Comparison of ENCODE assay signal across 8 cellular contexts in the genomic region with DNA sequence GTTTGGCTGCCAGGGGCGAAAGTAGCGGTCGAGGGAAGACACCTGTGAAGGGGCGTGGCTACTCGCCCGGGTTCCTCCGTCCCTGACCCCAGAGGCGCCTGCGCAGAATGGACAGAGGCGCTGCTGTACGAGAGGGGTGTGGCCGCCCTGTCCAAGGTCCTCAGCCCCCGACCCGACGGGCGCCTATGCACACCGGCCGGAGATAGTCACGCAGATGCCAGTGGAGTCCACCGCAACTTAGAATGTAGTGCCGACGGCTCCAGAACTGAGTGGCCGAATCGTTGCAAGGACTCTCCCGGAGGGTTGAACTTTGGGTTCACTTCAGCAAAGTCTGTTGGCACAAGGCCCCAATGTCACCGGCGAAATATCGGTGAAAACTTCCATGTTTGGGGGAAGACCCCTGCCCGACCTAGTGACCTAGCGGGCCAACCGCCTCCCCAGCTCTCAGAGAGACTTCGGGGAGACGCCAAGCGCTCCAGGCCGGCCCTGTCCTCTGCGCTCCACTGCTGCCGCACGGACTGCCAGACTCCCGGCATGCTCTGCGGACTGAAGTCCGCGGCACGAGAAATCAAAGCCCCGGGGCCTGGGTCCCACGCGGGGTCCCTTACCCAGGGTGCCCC. TPM values are rescaled to one million over a fixed set of nuclear protein-coding genes. Genes with fewer than 3 reads are reported as not detected.
DNase-seq lines count a peak whose midpoint lies in the region; ATAC-seq and TF ChIP-seq lines count a peak whose summit lies in the region.

No MANE protein-coding gene starts in this region.

- no peaks in the 10 kb centered on the region for H3K79me2 ChIP-seq in DND-41 (ENCODE audit: insufficient read depth, low read length)
- H3K79me2 ChIP-seq in Loucy (ENCODE audit: insufficient read depth, low read length), result no peaks in the 10 kb centered on the region

- H3K36me3 ChIP-seq in DND-41 (ENCODE audit: insufficient read depth, low read length), result no peaks in the 10 kb centered on the region
- H3K36me3 ChIP-seq in H7 (replicated peaks; ENCODE audit: control insufficient read depth, insufficient read depth, low read length), result no peaks in the 10 kb centered on the region
- no peaks in the 10 kb centered on the region for H3K36me3 ChIP-seq in Loucy (ENCODE audit: insufficient read depth, low read length)

- H2AFZ ChIP-seq in DND-41 (ENCODE audit: low read depth, low read length) (peak overlapping the region; percentile 70), Loucy (ENCODE audit: low read length) (peak overlapping the region; percentile 90)

- H3K4me1 ChIP-seq in DND-41 (ENCODE audit: insufficient read depth, low read length) (peaks cover 37% of the 10 kb centered on the region), Loucy (ENCODE audit: insufficient read depth, low read length, poor library complexity, severe bottlenecking) (peaks cover 20% of the 10 kb centered on the region)

- H3F3A ChIP-seq in Loucy (ENCODE audit: low read depth), result no peaks in the 10 kb centered on the region

- peaks cover 3% of the 10 kb centered on the region for H3K27me3 Mint-ChIP-seq in type B pancreatic cell

- H3K4me3 Mint-ChIP-seq in type B pancreatic cell, result peak overlapping the region; percentile 94

- H3K4me3 ChIP-seq in DND-41 (ENCODE audit: low read depth in 1 of 2, low read length in 2 of 2) (peak overlapping the region; percentile 32 to 63; a peak in 3 of 4 replicates), H7 (ENCODE audit: insufficient read depth, low read depth, low read length) (peak overlapping the region; percentile 82), Loucy (ENCODE audit: low read length, poor library complexity, severe bottlenecking) (peak overlapping the region; percentile 95)

- H3K27me3 ChIP-seq in DND-41 (ENCODE audit: insufficient read depth, low read length, poor library complexity) (peaks cover 45% of the 10 kb centered on the region), H7 (ENCODE audit: control insufficient read depth, insufficient read depth, low read length) (no peaks in the 10 kb centered on the region), Loucy (ENCODE audit: insufficient read depth, low read length, poor library complexity, severe bottlenecking) (no peaks in the 10 kb centered on the region)

- H3K36me3 Mint-ChIP-seq in type B pancreatic cell, result no peaks in the 10 kb centered on the region

- ATAC-seq in DND-41 (ENCODE audit: insufficient read depth, low read depth) (peak; percentile 41), left cardiac atrium (peak; percentile 84 to 88)

- H3K9me3 ChIP-seq in DND-41 (ENCODE audit: insufficient read depth, low read length, severe bottlenecking) (no peaks in the 10 kb centered on the region), Loucy (ENCODE audit: insufficient read depth, low read depth, low read length) (no peaks in the 10 kb centered on the region)

- TF ChIP-seq CTCF in DND-41 (IDR thresholded peaks at IDR 0.05; ENCODE audit: borderline replicate concordance, extremely low read depth, low read length, poor library complexity, severe bottlenecking) (no peak), Loucy (conservative IDR thresholded peaks at IDR 0.05; ENCODE audit: low read length) (no peak), type B pancreatic cell (conservative IDR thresholded peaks at IDR 0.05) (no peak)

- H3K4me2 ChIP-seq in DND-41 (ENCODE audit: insufficient read depth, low read length) (peak overlapping the region; percentile 86), Loucy (ENCODE audit: low read depth, low read length, poor library complexity, severe bottlenecking) (peak overlapping the region; percentile 93)

- H3K27ac ChIP-seq in DND-41 (ENCODE audit: low read length), result no peak overlapping the region

- DNase-seq in DND-41 (peak; percentile 51), H7 (peak; percentile 88), SK-N-DZ (ENCODE audit: low spot score) (peak; percentile 94), left cardiac atrium (peak; percentile 88), posterior cingulate gyrus (peak; percentile 62 to 95 (median 72)), type B pancreatic cell (ENCODE audit: extremely low spot score, unreplicated experiment) (peak; percentile 89)
- peak; percentile 60 for DNase-seq in activated naive CD8-positive, alpha-beta T cell treated with anti-CD3 and anti-CD28 coated beads, Interleukin-2, amount 50 U/mL, for 16 hours (ENCODE audit: low read depth, low spot score)

- intact Hi-C loops in left cardiac atrium (cut with DNase I), result loop anchor here in 1 of 2 donors (10.0 kb wide), 1 partner anchor 127 kb away; a partner anchor contains a TSS
- intact Hi-C loops in posterior cingulate gyrus (cut with DNase I), result loop anchor here (10.0 kb wide), 1 partner anchor 53 kb away; no protein-coding TSS in a partner anchor

- peaks cover 3% of the 10 kb centered on the region for H3K4me1 Mint-ChIP-seq in type B pancreatic cell (ENCODE audit: unreplicated experiment)

- H3K9me2 ChIP-seq in Loucy (replicated peaks; ENCODE audit: low read depth, low read length), result no peaks in the 10 kb centered on the region

- H3K9me3 Mint-ChIP-seq in type B pancreatic cell, result no peaks in the 10 kb centered on the region

- no peaks in the 10 kb centered on the region for H4K20me1 ChIP-seq in DND-41 (ENCODE audit: insufficient read depth, low read length)
- no peaks in the 10 kb centered on the region for H4K20me1 ChIP-seq in Loucy (ENCODE audit: insufficient read depth, low read length, poor library complexity, severe bottlenecking)

- peak overlapping the region; percentile 99 for H3K27ac Mint-ChIP-seq in type B pancreatic cell

- H3K9ac ChIP-seq in DND-41 (ENCODE audit: low read depth, low read length) (peak overlapping the region; percentile 37), Loucy (ENCODE audit: low read depth, low read length, poor library complexity, severe bottlenecking) (peak overlapping the region; percentile 77)

RNA-seq across cellular contexts. Expression of a gene that starts 0.5 kb away (rescaled TPM):
- total RNA-seq in H7 (2014; rRNA removed; shearing (Covaris generic)), result not detected in 2 replicates
- not detected in 2 replicates for polyA plus RNA-seq in SK-N-DZ (2014; cell fraction: cytosol; rRNA removed)
- not detected in 2 replicates for polyA plus RNA-seq in SK-N-DZ (2014; cell fraction: nucleus; rRNA removed)
- total RNA-seq in left cardiac atrium (not detected), type B pancreatic cell (ENCODE audit: low replicate concordance) (not detected in 2 replicates)

RNA-seq across cellular contexts. Expression of a gene that starts 1.8 kb away (rescaled TPM):
- not detected in 2 replicates for total RNA-seq in H7 (2014; rRNA removed; shearing (Covaris generic))
- not detected in 2 replicates for polyA plus RNA-seq in SK-N-DZ (2014; cell fraction: cytosol; rRNA removed)
- not detected in 2 replicates for polyA plus RNA-seq in SK-N-DZ (2014; cell fraction: nucleus; rRNA removed)
- not detected for total RNA-seq in left cardiac atrium
- total RNA-seq in type B pancreatic cell (ENCODE audit: low replicate concordance), result not detected in 2 replicates
